ENCODE assay signal across 15 cellular contexts in the genomic region with DNA sequence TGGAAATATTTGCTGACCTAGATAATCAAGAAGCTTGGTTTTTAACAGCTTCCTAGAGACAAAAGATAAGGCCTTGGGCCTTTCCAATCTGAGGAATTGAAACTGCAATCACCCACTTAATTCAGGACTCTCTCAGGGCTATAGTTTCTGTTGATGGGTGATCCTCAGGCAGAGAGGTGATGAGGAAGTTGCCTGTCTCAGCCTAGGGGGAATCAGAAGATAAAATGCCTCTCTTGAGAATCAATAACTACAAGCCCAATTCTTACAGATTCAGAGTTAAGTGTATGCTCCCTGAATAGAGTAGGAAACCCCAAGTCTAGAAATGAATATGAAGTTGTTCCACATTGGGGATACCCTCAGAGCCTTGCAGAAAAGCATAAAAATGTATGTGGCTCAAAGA. TPM values are rescaled to one million over a fixed set of nuclear protein-coding genes. Genes with fewer than 3 reads are reported as not detected.
DNase-seq lines count a peak whose midpoint lies in the region; ATAC-seq and TF ChIP-seq lines count a peak whose summit lies in the region.
"Had no signal": no experiment of that assay in that cellular context is flagged by ENCODE, and none has a peak within 500 bp of the region (broad histone marks: within the 10 kb centered on the region; RNA-seq: fewer than 3 reads in every experiment).

No MANE protein-coding gene starts in this region.

- H3K27ac ChIP-seq in substantia nigra (ENCODE audit: low read depth, low read length, poor library complexity, severe bottlenecking) = no peak overlapping the region
- H3K27ac ChIP-seq in psoas muscle = no peak overlapping the region
- H3K27ac ChIP-seq: C4-2B, esophagus squamous epithelium had no signal

- H3K4me1 Mint-ChIP-seq in immature natural killer cell = peaks cover 7 to 48% of the 10 kb centered on the region in 2 donors

- no peak for TF ChIP-seq CTCF in psoas muscle (IDR thresholded peaks at IDR 0.05)

- peak; percentile 47 for ATAC-seq in GM18511 (IDR thresholded peaks at IDR 0.05; ENCODE audit: unreplicated experiment)
- peak; percentile 48 for ATAC-seq in GM21529 (IDR thresholded peaks at IDR 0.05; ENCODE audit: unreplicated experiment)
- peak; percentile 43 for ATAC-seq in HG03469 (IDR thresholded peaks at IDR 0.05; ENCODE audit: unreplicated experiment)
- no peak for ATAC-seq in psoas muscle

- H3K4me1 ChIP-seq in psoas muscle = peaks cover 17% of the 10 kb centered on the region

- H3K9me3 Mint-ChIP-seq in immature natural killer cell = no peaks in the 10 kb centered on the region

- H3K9me3 ChIP-seq in psoas muscle = no peaks in the 10 kb centered on the region
- H3K9me3 ChIP-seq: esophagus squamous epithelium had no signal

- H3K36me3 ChIP-seq in psoas muscle (ENCODE audit: insufficient read depth in 1 of 2, low read depth in 1 of 2) = peaks cover 0 to 27% of the 10 kb centered on the region in 2 donors

- peaks cover 0 to 12% (median 4%) of the 10 kb centered on the region in 3 donors for H3K36me3 Mint-ChIP-seq in immature natural killer cell

- peaks cover 0 to 11% (median 6%) of the 10 kb centered on the region in 3 donors for H3K27me3 Mint-ChIP-seq in immature natural killer cell (ENCODE audit: low read depth in 3 of 3)

- no peak overlapping the region for H3K4me3 Mint-ChIP-seq in immature natural killer cell

- peak overlapping the region in 4 of 6 donors; percentile 3 to 61 (median 16) for H3K27ac Mint-ChIP-seq in immature natural killer cell

- no peak overlapping the region for H3K4me3 ChIP-seq in psoas muscle
- H3K4me3 ChIP-seq: esophagus squamous epithelium had no signal

- intact Hi-C loops in psoas muscle (cut with DNase I) = no loop called here

- H3K27me3 ChIP-seq in psoas muscle (ENCODE audit: insufficient read depth in 3 of 3, low read length in 2 of 3) = no peaks in the 10 kb centered on the region
- H3K27me3 ChIP-seq: esophagus squamous epithelium had no signal

- DNase-seq in immature natural killer cell (no peak), activated gamma-delta T cell (lab: John Stamatoyannopoulos, UW) (no peak), substantia nigra (lab: John Stamatoyannopoulos, UW) (no peak), psoas muscle (no peak), HuH-7 (ENCODE audit: low spot score) (no peak)
- DNase-seq: activated CD4-positive, CD25-positive, alpha-beta regulatory T cell; activated gamma-delta T cell treated with Interleukin-2 at 50 U/mL for 16 hours; esophagus squamous epithelium; Kasumi-1; NCI-H446; SHP77 had no signal

RNA-seq across cellular contexts. Expression of a gene that starts 45.5 kb away (rescaled TPM):
- polyA plus RNA-seq in immature natural killer cell (10 to 100 TPM in 1 of 3 donors, 1 to 10 TPM in 2; 9.4 to 16.0 (median 9.4) TPM), psoas muscle (10 to 100 TPM; 11.7 to 22.0 (median 16.3) TPM)
- total RNA-seq in psoas muscle = 10 to 100 TPM; 19.8 to 47.5 (median 22.5) TPM

Comparison
In these comparisons a context has a peak if more than half of its experiments do, and no peak if none do; other contexts are left out.
1. ATAC-seq: peak in GM18511 (single experiment), GM21529 (single experiment) and HG03469 (single experiment); none in psoas muscle (0 of 4).